ENCODE assay signal across 16 cellular contexts in genomic region chr17:48621410-48622387, GRCh38. TPM values are rescaled to one million over a fixed set of nuclear protein-coding genes. Genes with fewer than 3 reads are reported as not detected.
"Had no signal": no experiment of that assay in that cellular context is flagged by ENCODE, and none has a peak within 500 bp of the region (broad histone marks: within the 10 kb centered on the region; RNA-seq: fewer than 3 reads in every experiment).

No MANE protein-coding gene starts in this region.

- H3K27ac ChIP-seq: coronary artery, epithelial cell of prostate, gastroesophageal sphincter, lower lobe of right lung, psoas muscle, sigmoid colon, upper lobe of right lung had no signal

- H3K4me3 ChIP-seq: coronary artery, gastroesophageal sphincter, lower lobe of right lung, psoas muscle, sigmoid colon, upper lobe of right lung had no signal

- DNase-seq: activated CD4-positive, alpha-beta T cell treated with anti-CD3 and anti-CD28 coated beads for 48 hours; activated naive CD4-positive, alpha-beta T cell treated with anti-CD3 and anti-CD28 coated beads for 36 hours; caudate nucleus; effector CD8-positive, alpha-beta T cell; lower lobe of right lung; naive thymus-derived CD8-positive, alpha-beta T cell; psoas muscle; sigmoid colon; stimulated activated CD4-positive, alpha-beta T cell treated with anti-CD3 and anti-CD28 coated beads, Interleukin-12 subunit alpha, Interleukin-12 subunit beta, amount 100 ng/mL, for 4 hours; stimulated activated naive CD4-positive, alpha-beta T cell treated with Interleukin-2 at 50 U/mL for 16 hours; upper lobe of right lung had no signal

- H3K9me3 ChIP-seq: gastroesophageal sphincter, lower lobe of right lung, psoas muscle, sigmoid colon, upper lobe of right lung had no signal

- ATAC-seq: gastroesophageal sphincter; lower lobe of right lung; naive thymus-derived CD8-positive, alpha-beta T cell; psoas muscle; upper lobe of right lung had no signal

- H3K36me3 ChIP-seq: gastroesophageal sphincter, lower lobe of right lung, sigmoid colon, upper lobe of right lung had no signal

RNA-seq across cellular contexts. Expression of gene HOXB9, which starts 4.5 kb away (rescaled TPM):
- total RNA-seq: gastroesophageal sphincter; lower lobe of right lung; naive thymus-derived CD8-positive, alpha-beta T cell; osteoblast; psoas muscle; upper lobe of right lung had no signal

RNA-seq across cellular contexts. Expression of gene HOXB8, which starts 6.6 kb away (rescaled TPM):
- total RNA-seq: activated naive CD4-positive, alpha-beta T cell treated with anti-CD3 and anti-CD28 coated beads for 36 hours; naive thymus-derived CD8-positive, alpha-beta T cell; osteoblast; psoas muscle; T-helper 1 cell treated with Interleukin-12 subunit alpha and Interleukin-12 subunit beta and Interleukin-4 antibody, amounts not matched to agents 30 ng/mL and 1 ng/mL, for 36 hours had no signal

RNA-seq across cellular contexts. Expression of gene HOXB7, which starts 10.9 kb away (rescaled TPM):
- total RNA-seq: naive thymus-derived CD8-positive, alpha-beta T cell had no signal

RNA-seq across cellular contexts. Expression of gene HOXB6, which starts 16.9 kb away (rescaled TPM):
- total RNA-seq: activated naive CD4-positive, alpha-beta T cell treated with anti-CD3 and anti-CD28 coated beads for 36 hours; naive thymus-derived CD8-positive, alpha-beta T cell had no signal

RNA-seq across cellular contexts. Expression of gene HOXB5, which starts 28.1 kb away (rescaled TPM):
- total RNA-seq: activated naive CD4-positive, alpha-beta T cell treated with anti-CD3 and anti-CD28 coated beads for 36 hours; naive thymus-derived CD8-positive, alpha-beta T cell; osteoblast had no signal
